14 cellular contexts compared by ENCODE assay signal in the genomic region with DNA sequence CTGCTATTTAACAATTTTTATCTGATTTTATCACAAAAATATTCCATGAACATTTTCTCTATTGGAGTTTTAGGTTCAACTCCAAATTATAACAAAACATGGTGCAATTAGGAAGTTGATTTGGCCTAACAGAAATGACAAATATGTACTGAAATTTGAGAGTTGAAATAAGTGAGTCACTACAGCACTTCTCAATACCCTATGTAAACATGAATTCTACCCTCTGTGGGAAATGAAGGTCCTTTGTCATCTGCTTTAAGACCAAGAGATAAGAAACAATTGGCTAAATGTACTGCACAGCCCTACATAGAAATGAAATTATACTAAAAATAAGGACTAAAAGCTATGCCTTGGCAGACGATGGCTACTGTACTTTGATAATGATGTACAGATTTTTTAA.
A peak's percentile ranks its signal among the peaks of the same experiment; 100 is the strongest.
DNase-seq lines count a peak whose midpoint lies in the region; TF ChIP-seq lines count a peak whose summit lies in the region.
"Had no signal": no experiment of that assay in that cellular context is flagged by ENCODE, and none has a peak within 500 bp of the region (broad histone marks: within the 10 kb centered on the region; RNA-seq: fewer than 3 reads in every experiment).

No MANE protein-coding gene starts in this region.

- H3K27me3 ChIP-seq in thyroid gland = no peaks in the 10 kb centered on the region
- no peaks in the 10 kb centered on the region for H3K27me3 ChIP-seq in CD8-positive, alpha-beta memory T cell (ENCODE audit: insufficient read depth, low read length, poor library complexity, severe bottlenecking)

- no peak overlapping the region for H3K27ac Mint-ChIP-seq in Calu3 (ENCODE audit: unreplicated experiment)
- H3K27ac Mint-ChIP-seq in CD8-positive, alpha-beta memory T cell = no peak overlapping the region

- DNase-seq in A172 (ENCODE audit: low spot score) = peak; percentile 61
- peak; percentile 93 for DNase-seq in HCEC 1CT
- peak; percentile 57 for DNase-seq in RWPE1 (ENCODE audit: low spot score)
- peak; percentile 83 for DNase-seq in fibroblast of peridontal ligament (ENCODE audit: extremely low read depth)
- DNase-seq in Calu3 = no peak
- DNase-seq in thyroid gland = no peak
- no peak for DNase-seq in germinal center (ENCODE audit: low spot score)
- DNase-seq in CD8-positive, alpha-beta memory T cell = no peak
- DNase-seq: activated effector memory CD4-positive, alpha-beta T cell treated with anti-CD3 and anti-CD28 coated beads, Interleukin-2, amount 50 U/mL, for 16 hours; cortex of kidney; hippocampal formation; mucosa of descending colon; NCI-H1694 had no signal

- H3K4me1 Mint-ChIP-seq in Calu3 (ENCODE audit: low read depth, unreplicated experiment) = peaks cover 51% of the 10 kb centered on the region
- no peaks in the 10 kb centered on the region for H3K4me1 Mint-ChIP-seq in CD8-positive, alpha-beta memory T cell

- 77 to 91% methylated on average over 1 of the region's 1 CpG for WGBS in thyroid gland, 2 donors

- no peaks in the 10 kb centered on the region for H3K4me1 ChIP-seq in thyroid gland
- no peaks in the 10 kb centered on the region for H3K4me1 ChIP-seq in CD8-positive, alpha-beta memory T cell (ENCODE audit: insufficient read depth, low read length)

- H3K27me3 Mint-ChIP-seq in Calu3 (ENCODE audit: unreplicated experiment) = no peaks in the 10 kb centered on the region
- peaks cover 0 to 22% of the 10 kb centered on the region in 2 donors for H3K27me3 Mint-ChIP-seq in CD8-positive, alpha-beta memory T cell

- peaks cover under 1% of the 10 kb centered on the region for H3K36me3 Mint-ChIP-seq in Calu3 (ENCODE audit: insufficient read depth, unreplicated experiment)
- no peaks in the 10 kb centered on the region for H3K36me3 Mint-ChIP-seq in CD8-positive, alpha-beta memory T cell

- no peak overlapping the region for H3K4me3 Mint-ChIP-seq in Calu3 (ENCODE audit: low read depth, unreplicated experiment)
- H3K4me3 Mint-ChIP-seq in CD8-positive, alpha-beta memory T cell = no peak overlapping the region

- no TSS peak for BruUV-seq in Calu3 (replicated peaks; lab: Mats Ljungman, UMichigan)

- CTCF ChIA-PET in RWPE1 (lab: Yijun Ruan, JAX) (no interaction called here), Calu3 (lab: Charles Lee) (interaction anchor here (0.6 kb wide), 1 partner anchor 273 kb away, joined by 3 read pairs; no protein-coding TSS in a partner anchor)
- CTCF ChIA-PET in CD8-positive, alpha-beta memory T cell (lab: Charles Lee) = no interaction called here

- no peaks in the 10 kb centered on the region for H3K9me3 Mint-ChIP-seq in Calu3 (ENCODE audit: low read depth, unreplicated experiment)
- H3K9me3 Mint-ChIP-seq in CD8-positive, alpha-beta memory T cell = no peaks in the 10 kb centered on the region

- TF ChIP-seq CTCF in RWPE1 (conservative IDR thresholded peaks at IDR 0.05; ENCODE audit: low read depth) (no peak), Calu3 (IDR thresholded peaks at IDR 0.05; ENCODE audit: unreplicated experiment) (no peak), thyroid gland (IDR thresholded peaks at IDR 0.05) (no peak)

- no peaks in the 10 kb centered on the region for H3K9me3 ChIP-seq in thyroid gland
- H3K9me3 ChIP-seq in CD8-positive, alpha-beta memory T cell (ENCODE audit: low read length) = no peaks in the 10 kb centered on the region
- H3K9me3 ChIP-seq: mucosa of descending colon had no signal

- H3K36me3 ChIP-seq in thyroid gland = no peaks in the 10 kb centered on the region
- H3K36me3 ChIP-seq in CD8-positive, alpha-beta memory T cell (ENCODE audit: insufficient read depth, low read length) = no peaks in the 10 kb centered on the region

- POLR2A ChIA-PET in RWPE1 (lab: Yijun Ruan, JAX; ENCODE audit: low non-redundant PET) = no interaction called here
- POLR2A ChIA-PET in CD8-positive, alpha-beta memory T cell (lab: Charles Lee) = no interaction called here

- intact Hi-C loops in Calu3 (cut with micrococcal nuclease; ENCODE audit: unreplicated experiment) = no loop called here
- intact Hi-C loops in thyroid gland (cut with DNase I) = no loop called here

- no peak for TF ChIP-seq POLR2A in thyroid gland (IDR thresholded peaks at IDR 0.05)

- H3K27ac ChIP-seq in RWPE1 = no peak overlapping the region
- no peak overlapping the region for H3K27ac ChIP-seq in thyroid gland
- H3K27ac ChIP-seq in CD8-positive, alpha-beta memory T cell (ENCODE audit: low read depth, low read length) = no peak overlapping the region
- H3K27ac ChIP-seq: HL-60 had no signal

- no peak overlapping the region for H3K4me3 ChIP-seq in thyroid gland (replicated peaks in 1 of 3)
- no peak overlapping the region for H3K4me3 ChIP-seq in CD8-positive, alpha-beta memory T cell (ENCODE audit: low read length)
- H3K4me3 ChIP-seq: mucosa of descending colon had no signal

Comparison
In these comparisons a context has a peak if more than half of its experiments do, and no peak if none do; other contexts are left out.
1. DNase-seq: peak in A172 (single experiment), HCEC 1CT (single experiment), RWPE1 (single experiment) and fibroblast of peridontal ligament (single experiment); none in Calu3 (single experiment), thyroid gland (0 of 2), germinal center (single experiment) and CD8-positive, alpha-beta memory T cell (0 of 5).